8 cellular contexts compared by ENCODE assay signal in genomic region chr11:71927813-71928738, GRCh38. TPM values are rescaled to one million over a fixed set of nuclear protein-coding genes. Genes with fewer than 3 reads are reported as not detected.
DNase-seq lines count a peak whose midpoint lies in the region; ATAC-seq and TF ChIP-seq lines count a peak whose summit lies in the region.

TSS of gene XNDC1N (minus strand) at chr11:71928594. CDS start at chr11:71923353, 5,241 bp downstream.

- peak; percentile 52 for ATAC-seq in GM19463 (IDR thresholded peaks at IDR 0.05; ENCODE audit: unreplicated experiment)
- ATAC-seq in HG03575 (IDR thresholded peaks at IDR 0.05; ENCODE audit: extremely low read depth, insufficient number of reproducible peaks, low FRiP score, unreplicated experiment), result peak; percentile 20
- peak; percentile 88 for ATAC-seq in activated CD8-positive, alpha-beta T cell treated with anti-CD3 and anti-CD28 coated beads, Interleukin-2, amount 10 ng/mL, durations not matched to agents 7 days and 5 days

- POLR2A ChIA-PET in activated CD8-positive, alpha-beta T cell treated with anti-CD3 and anti-CD28 coated beads, Interleukin-2, amount 10 ng/mL, durations not matched to agents 7 days and 5 days (lab: Charles Lee), result interaction anchor here (0.6 to 2.4 kb wide), 12 partner anchors 11 to 1725 kb away, joined by 3 to 16 read pairs (median 3); partner anchors contain the start of genes ANAPC15, FADD and IL18BP

- CTCF ChIA-PET in activated CD8-positive, alpha-beta T cell treated with anti-CD3 and anti-CD28 coated beads, Interleukin-2, amount 10 ng/mL, durations not matched to agents 7 days and 5 days (lab: Charles Lee), result interaction anchor here (0.8 to 2.6 kb wide), 12 partner anchors 8 to 503 kb away, joined by 3 to 16 read pairs (median 4); no protein-coding TSS in a partner anchor

- TF ChIP-seq CTCF in endothelial cell (IDR thresholded peaks at IDR 0.05; ENCODE audit: unreplicated experiment), result no peak

- peak within 1 kb of the TSS; percentile 91 for H3K4me3 Mint-ChIP-seq in activated CD8-positive, alpha-beta T cell treated with anti-CD3 and anti-CD28 coated beads, Interleukin-2, amount 10 ng/mL, durations not matched to agents 7 days and 5 days
- peak within 1 kb of the TSS; percentile 100 for H3K4me3 Mint-ChIP-seq in endothelial cell (ENCODE audit: unreplicated experiment)

- no peaks in the 10 kb centered on the region for H3K27me3 Mint-ChIP-seq in activated CD8-positive, alpha-beta T cell treated with anti-CD3 and anti-CD28 coated beads, Interleukin-2, amount 10 ng/mL, durations not matched to agents 7 days and 5 days (ENCODE audit: low read depth)
- H3K27me3 Mint-ChIP-seq in endothelial cell (ENCODE audit: unreplicated experiment), result peaks cover 8% of the 10 kb centered on the region

- peaks cover 20% of the 10 kb centered on the region for H3K36me3 Mint-ChIP-seq in activated CD8-positive, alpha-beta T cell treated with anti-CD3 and anti-CD28 coated beads, Interleukin-2, amount 10 ng/mL, durations not matched to agents 7 days and 5 days (ENCODE audit: low read depth)
- H3K36me3 Mint-ChIP-seq in endothelial cell (ENCODE audit: low read depth, unreplicated experiment), result peaks cover 5% of the 10 kb centered on the region

- peak within 1 kb of the TSS; percentile 99 for H3K27ac Mint-ChIP-seq in activated CD8-positive, alpha-beta T cell treated with anti-CD3 and anti-CD28 coated beads, Interleukin-2, amount 10 ng/mL, durations not matched to agents 7 days and 5 days
- peak within 1 kb of the TSS; percentile 100 for H3K27ac Mint-ChIP-seq in endothelial cell (ENCODE audit: unreplicated experiment)

- DNase-seq in COR-L47 (lab: John Stamatoyannopoulos, UW) (peak; percentile 86), NCI-H748 treated with DMSO at 0.1 percent for 48 hours (lab: John Stamatoyannopoulos, UW) (peak; percentile 92), endothelial cell (ENCODE audit: low spot score) (peak; percentile 35), mucosa of gallbladder (ENCODE audit: low spot score) (peak; percentile 83)
- peak; percentile 86 for DNase-seq in activated CD8-positive, alpha-beta T cell treated with anti-CD3 and anti-CD28 coated beads, Interleukin-2, amount 10 ng/mL, durations not matched to agents 7 days and 5 days
- DNase-seq in stimulated activated CD8-positive, alpha-beta memory T cell treated with anti-CD3 and anti-CD28 coated beads, Interleukin-7, amount 100 ng/mL, for 48 hours (ENCODE audit: extremely low read depth in 1 of 2, low read depth in 1 of 2), result peak; percentile 47 to 70

- H3K4me1 Mint-ChIP-seq in activated CD8-positive, alpha-beta T cell treated with anti-CD3 and anti-CD28 coated beads, Interleukin-2, amount 10 ng/mL, durations not matched to agents 7 days and 5 days (ENCODE audit: low read depth), result peaks cover 35% of the 10 kb centered on the region
- H3K4me1 Mint-ChIP-seq in endothelial cell (ENCODE audit: unreplicated experiment), result peaks cover 28% of the 10 kb centered on the region

- H3K9me3 Mint-ChIP-seq in activated CD8-positive, alpha-beta T cell treated with anti-CD3 and anti-CD28 coated beads, Interleukin-2, amount 10 ng/mL, durations not matched to agents 7 days and 5 days (ENCODE audit: insufficient read depth), result no peaks in the 10 kb centered on the region
- H3K9me3 Mint-ChIP-seq in endothelial cell (ENCODE audit: unreplicated experiment), result no peaks in the 10 kb centered on the region

RNA-seq across cellular contexts. Expression of gene XNDC1N, which starts in this region (rescaled TPM):
- 10 to 100 TPM; 19.1 to 21.2 TPM for total RNA-seq in activated CD8-positive, alpha-beta T cell treated with anti-CD3 and anti-CD28 coated beads, Interleukin-2, amount 10 ng/mL, durations not matched to agents 7 days and 5 days
- total RNA-seq in endothelial cell (ENCODE audit: unreplicated experiment) (3.5 TPM), mucosa of gallbladder (11.6 TPM)

Comparison
In these comparisons a context has a peak if more than half of its experiments do, and no peak if none do; other contexts are left out.
1. Peak in every context shown above with its lines: DNase-seq and ATAC-seq.
2. DNase-seq: peak in every context shown above with its lines; median percentile 92 in NCI-H748 treated with DMSO at 0.1 percent for 48 hours; 86 in COR-L47; 86 in activated CD8-positive, alpha-beta T cell treated with anti-CD3 and anti-CD28 coated beads, Interleukin-2, amount 10 ng/mL, durations not matched to agents 7 days and 5 days; 83 in mucosa of gallbladder; 58 in stimulated activated CD8-positive, alpha-beta memory T cell treated with anti-CD3 and anti-CD28 coated beads, Interleukin-7, amount 100 ng/mL, for 48 hours; 35 in endothelial cell.
3. ATAC-seq: peak in every context shown above with its lines; median percentile 88 in activated CD8-positive, alpha-beta T cell treated with anti-CD3 and anti-CD28 coated beads, Interleukin-2, amount 10 ng/mL, durations not matched to agents 7 days and 5 days; 52 in GM19463; 20 in HG03575.